ENCODE assay signal across 24 cellular contexts in the genomic region with DNA sequence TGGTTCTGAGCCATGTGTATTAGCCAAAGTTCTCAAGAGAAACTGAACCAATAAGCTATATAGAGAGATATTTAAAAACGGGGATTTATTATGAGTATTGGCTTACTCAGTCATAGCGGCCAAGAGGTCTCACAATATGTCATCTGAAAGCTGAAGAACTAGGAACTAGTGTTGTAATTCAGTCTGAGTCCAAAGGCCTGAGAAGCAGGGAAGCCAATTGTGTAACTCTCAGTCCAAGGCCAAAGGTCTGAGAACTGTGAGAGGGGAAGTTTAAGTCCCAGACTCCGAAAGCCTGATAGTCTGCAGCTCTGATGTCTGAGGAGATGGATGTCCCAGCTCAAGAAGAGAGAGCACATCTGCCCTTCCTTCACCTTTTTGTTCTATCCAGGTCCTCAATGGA.
DNase-seq lines count a peak whose midpoint lies in the region; ATAC-seq and TF ChIP-seq lines count a peak whose summit lies in the region.
"Had no signal": no experiment of that assay in that cellular context is flagged by ENCODE, and none has a peak within 500 bp of the region (broad histone marks: within the 10 kb centered on the region; RNA-seq: fewer than 3 reads in every experiment).

No MANE protein-coding gene starts in this region.

- no peak for TF ChIP-seq CTCF in hepatocyte (IDR thresholded peaks at IDR 0.05; ENCODE audit: poor library complexity)
- no peak for TF ChIP-seq CTCF in lower lobe of right lung (IDR thresholded peaks at IDR 0.05)
- no peak for TF ChIP-seq CTCF in right atrium auricular region (IDR thresholded peaks at IDR 0.05)

- H4K20me1 ChIP-seq in hepatocyte (ENCODE audit: insufficient read depth, poor library complexity, severe bottlenecking), result no peaks in the 10 kb centered on the region

- H3K4me3 ChIP-seq in hepatocyte (no peak overlapping the region), lower lobe of right lung (no peak overlapping the region), right atrium auricular region (no peak overlapping the region)

- 84% methylated on average over 3 of the region's 3 CpGs for WGBS in hepatocyte (ENCODE audit: low lambda C conversion rate, missing lambda C conversion rate)

- H3K27me3 ChIP-seq in hepatocyte, result no peaks in the 10 kb centered on the region
- no peaks in the 10 kb centered on the region for H3K27me3 ChIP-seq in lower lobe of right lung (ENCODE audit: low read depth)
- no peaks in the 10 kb centered on the region for H3K27me3 ChIP-seq in right atrium auricular region

- DNase-seq in NOMO-1 treated with DMSO at 0.1 percent for 48 hours (lab: John Stamatoyannopoulos, UW; ENCODE audit: unreplicated experiment) (peak; percentile 7), NOMO-1 (lab: John Stamatoyannopoulos, UW; ENCODE audit: unreplicated experiment in 2 of 2) (no peak), hepatocyte (ENCODE audit: low spot score) (peak; percentile 8), lower lobe of right lung (no peak), hepatic stellate cell (ENCODE audit: low spot score) (no peak), right atrium auricular region (ENCODE audit: low spot score) (no peak)
- DNase-seq: 8988T; AML-193; C1 segment of cervical spinal cord; Calu3; CD8-positive, alpha-beta memory T cell; DMS153; KBM-7; MM.1S; NCI-H1417; NCI-H1694 treated with DMSO at 0.1 percent for 48 hours; NCI-H2081 treated with DMSO at 0.1 percent for 48 hours; NCI-H446; NCI-H526; PC-3; RPMI8226; SHP77 had no signal

- H2AFZ ChIP-seq in hepatocyte, result no peak overlapping the region

- intact Hi-C loops in lower lobe of right lung (cut with DNase I), result no loop called here

- H3K9me3 ChIP-seq in hepatocyte (ENCODE audit: low read depth) (no peaks in the 10 kb centered on the region), lower lobe of right lung (no peaks in the 10 kb centered on the region), right atrium auricular region (no peaks in the 10 kb centered on the region)

- no peaks in the 10 kb centered on the region for H3K36me3 ChIP-seq in hepatocyte (replicated peaks; ENCODE audit: insufficient read depth, low read depth)
- no peaks in the 10 kb centered on the region for H3K36me3 ChIP-seq in lower lobe of right lung
- H3K36me3 ChIP-seq in right atrium auricular region, result no peaks in the 10 kb centered on the region

- H3K27ac ChIP-seq in hepatocyte (no peak overlapping the region), lower lobe of right lung (no peak overlapping the region), right atrium auricular region (no peak overlapping the region)

- ATAC-seq in lower lobe of right lung (peak; percentile 74 to 81), GM21526 (IDR thresholded peaks at IDR 0.05; ENCODE audit: low FRiP score, unreplicated experiment) (no peak), HG02571 (IDR thresholded peaks at IDR 0.05; ENCODE audit: unreplicated experiment) (no peak)
- ATAC-seq: PC-3 had no signal

- no peaks in the 10 kb centered on the region for H3K4me1 ChIP-seq in hepatocyte (ENCODE audit: insufficient read depth)
- no peaks in the 10 kb centered on the region for H3K4me1 ChIP-seq in lower lobe of right lung
- H3K4me1 ChIP-seq in right atrium auricular region, result no peaks in the 10 kb centered on the region

- H3K4me2 ChIP-seq in hepatocyte, result no peak overlapping the region

- H3K9me2 ChIP-seq in hepatocyte (replicated peaks; ENCODE audit: insufficient read depth), result no peaks in the 10 kb centered on the region

- no peaks in the 10 kb centered on the region for H3K79me2 ChIP-seq in hepatocyte

Comparison
In these comparisons a context has a peak if more than half of its experiments do, and no peak if none do; other contexts are left out.
1. DNase-seq: peak in NOMO-1 treated with DMSO at 0.1 percent for 48 hours (single experiment) and hepatocyte (single experiment); none in NOMO-1 (0 of 2), lower lobe of right lung (single experiment), hepatic stellate cell (single experiment) and right atrium auricular region (single experiment).
2. ATAC-seq: peak in lower lobe of right lung (2 of 2); none in GM21526 (single experiment) and HG02571 (single experiment).